Comparison of ENCODE assay signal across 1 cellular context in the genomic region with DNA sequence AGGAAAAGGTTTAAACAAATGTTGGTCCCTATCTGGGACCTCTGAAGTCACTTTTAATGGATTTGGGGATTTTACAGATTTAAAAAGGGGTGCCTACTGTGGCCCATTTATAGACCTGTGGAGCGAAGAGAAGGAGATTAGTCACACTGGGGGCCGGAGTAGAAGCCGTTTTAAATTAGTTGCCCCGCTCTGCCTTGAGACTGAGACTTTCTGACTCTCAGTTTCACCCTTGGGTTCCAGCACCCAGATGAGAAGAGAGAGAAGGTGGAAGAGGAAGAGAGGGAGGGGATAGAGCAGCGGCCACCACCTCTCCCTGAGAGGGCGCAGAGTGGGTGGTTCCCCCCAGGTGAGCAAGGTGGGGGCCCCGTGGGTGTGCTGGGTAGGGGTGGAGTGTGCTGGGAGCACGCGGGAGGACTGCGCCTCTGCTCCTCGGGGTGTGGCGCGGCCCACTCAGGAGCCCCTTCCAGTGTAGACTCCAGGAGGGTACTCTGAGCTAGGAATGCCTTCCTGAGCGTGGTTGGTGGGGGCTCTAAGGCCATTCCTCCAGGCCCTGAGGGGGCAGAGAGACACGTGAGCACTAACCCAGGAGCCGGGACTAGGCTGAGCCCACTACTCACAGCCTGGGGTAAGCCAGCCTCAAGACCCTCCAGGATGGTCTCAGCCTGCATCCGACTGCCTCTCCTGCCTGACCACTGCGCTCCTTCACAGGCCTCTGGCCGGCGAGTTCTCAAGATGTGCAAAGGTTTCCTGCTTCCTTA.
TF ChIP-seq lines count a peak whose summit lies in the region.

No MANE protein-coding gene starts in this region.

TF ChIP-seq in HCT116, 20 proteins besides CTCF, POLR2A, EP300 and RAD21 (continued from another document):
- TF ChIP-seq, protein P1, sequence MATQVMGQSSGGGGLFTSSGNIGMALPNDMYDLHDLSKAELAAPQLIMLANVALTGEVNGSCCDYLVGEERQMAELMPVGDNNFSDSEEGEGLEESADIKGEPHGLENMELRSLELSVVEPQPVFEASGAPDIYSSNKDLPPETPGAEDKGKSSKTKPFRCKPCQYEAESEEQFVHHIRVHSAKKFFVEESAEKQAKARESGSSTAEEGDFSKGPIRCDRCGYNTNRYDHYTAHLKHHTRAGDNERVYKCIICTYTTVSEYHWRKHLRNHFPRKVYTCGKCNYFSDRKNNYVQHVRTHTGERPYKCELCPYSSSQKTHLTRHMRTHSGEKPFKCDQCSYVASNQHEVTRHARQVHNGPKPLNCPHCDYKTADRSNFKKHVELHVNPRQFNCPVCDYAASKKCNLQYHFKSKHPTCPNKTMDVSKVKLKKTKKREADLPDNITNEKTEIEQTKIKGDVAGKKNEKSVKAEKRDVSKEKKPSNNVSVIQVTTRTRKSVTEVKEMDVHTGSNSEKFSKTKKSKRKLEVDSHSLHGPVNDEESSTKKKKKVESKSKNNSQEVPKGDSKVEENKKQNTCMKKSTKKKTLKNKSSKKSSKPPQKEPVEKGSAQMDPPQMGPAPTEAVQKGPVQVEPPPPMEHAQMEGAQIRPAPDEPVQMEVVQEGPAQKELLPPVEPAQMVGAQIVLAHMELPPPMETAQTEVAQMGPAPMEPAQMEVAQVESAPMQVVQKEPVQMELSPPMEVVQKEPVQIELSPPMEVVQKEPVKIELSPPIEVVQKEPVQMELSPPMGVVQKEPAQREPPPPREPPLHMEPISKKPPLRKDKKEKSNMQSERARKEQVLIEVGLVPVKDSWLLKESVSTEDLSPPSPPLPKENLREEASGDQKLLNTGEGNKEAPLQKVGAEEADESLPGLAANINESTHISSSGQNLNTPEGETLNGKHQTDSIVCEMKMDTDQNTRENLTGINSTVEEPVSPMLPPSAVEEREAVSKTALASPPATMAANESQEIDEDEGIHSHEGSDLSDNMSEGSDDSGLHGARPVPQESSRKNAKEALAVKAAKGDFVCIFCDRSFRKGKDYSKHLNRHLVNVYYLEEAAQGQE (IDR thresholded peaks at IDR 0.05; ENCODE audit: low read depth): no peak
- TF ChIP-seq SIN3A (IDR thresholded peaks at IDR 0.05; ENCODE audit: low read depth) (no peak), EGR1 (IDR thresholded peaks at IDR 0.05; ENCODE audit: low read depth) (no peak), ZFX (IDR thresholded peaks at IDR 0.05) (no peak), FOSL1 (IDR thresholded peaks at IDR 0.05; ENCODE audit: low read depth) (no peak), EZH2 (IDR thresholded peaks at IDR 0.05) (no peak), ZNF274 (IDR thresholded peaks at IDR 0.05; ENCODE audit: low read depth, low read length) (no peak), SRF (IDR thresholded peaks at IDR 0.05; ENCODE audit: low read depth) (no peak), JUND (IDR thresholded peaks at IDR 0.05) (no peak), CBX3 (IDR thresholded peaks at IDR 0.05; ENCODE audit: low read depth) (no peak), TCF7L2 (IDR thresholded peaks at IDR 0.05; ENCODE audit: borderline replicate concordance, extremely low read depth, insufficient read depth, insufficient read length) (no peak), ELF1 (IDR thresholded peaks at IDR 0.05; ENCODE audit: borderline replicate concordance, low read depth) (no peak), CEBPB (IDR thresholded peaks at IDR 0.05; ENCODE audit: low read depth) (no peak)
